In the genomic region with DNA sequence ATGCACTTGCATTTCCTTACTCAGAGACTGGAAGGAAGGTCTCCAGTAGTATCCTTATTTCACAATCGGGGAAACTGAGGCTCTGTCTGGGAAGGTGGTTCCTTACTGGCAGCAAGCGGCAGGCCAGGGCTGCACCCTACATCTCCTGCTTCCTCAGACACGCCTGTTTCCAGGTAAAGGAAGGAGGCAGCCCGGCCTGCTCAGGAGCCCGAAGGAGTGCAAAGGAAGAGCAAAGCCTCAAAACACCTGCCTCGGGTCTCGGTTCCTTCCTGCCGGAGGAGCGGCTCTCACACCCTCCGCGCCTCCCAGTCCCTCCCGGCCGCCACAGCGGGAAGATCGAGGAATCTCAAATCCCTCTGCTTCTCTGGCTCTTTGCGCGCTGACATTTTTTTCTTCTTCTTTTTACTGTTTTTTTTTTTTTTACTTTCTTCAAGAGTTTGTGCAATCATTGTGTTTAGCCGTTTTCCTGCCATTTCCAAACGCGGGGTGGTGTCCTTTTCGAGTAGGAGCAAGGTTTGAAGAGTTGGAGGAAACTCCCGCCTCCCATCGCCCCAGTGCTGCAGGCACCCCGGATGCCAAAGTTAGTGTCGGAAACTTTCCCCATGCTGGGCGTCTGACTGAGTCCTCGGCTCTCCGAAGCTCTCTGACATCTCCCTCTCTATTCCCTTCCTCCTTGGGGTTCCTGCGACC, we compare ENCODE assay signal across 8 cellular contexts. TPM values are rescaled to one million over a fixed set of nuclear protein-coding genes. Genes with fewer than 3 reads are reported as not detected.
DNase-seq lines count a peak whose midpoint lies in the region; ATAC-seq and TF ChIP-seq lines count a peak whose summit lies in the region.

No MANE protein-coding gene starts in this region.

- H4K20me1 ChIP-seq in PC-9 (ENCODE audit: insufficient read depth), result peaks cover 6% of the 10 kb centered on the region; the same call in 1 of the 2 replicates

- peaks cover 12% of the 10 kb centered on the region for H3K4me1 Mint-ChIP-seq in endodermal cell

- H3K9me3 Mint-ChIP-seq in endodermal cell, result peaks cover 7% of the 10 kb centered on the region

- H3K27me3 ChIP-seq in PC-9 (ENCODE audit: insufficient read depth, low read depth), result peaks cover 43% of the 10 kb centered on the region
- peaks cover 55% of the 10 kb centered on the region for H3K27me3 ChIP-seq in endodermal cell (ENCODE audit: control insufficient read depth, insufficient read depth, low read length, poor library complexity, severe bottlenecking)
- peaks cover 0 to 15% of the 10 kb centered on the region in 2 donors for H3K27me3 ChIP-seq in muscle layer of colon (ENCODE audit: control insufficient read depth in 1 of 2, insufficient read depth in 2 of 2, low read length in 2 of 2)

- peak overlapping the region; percentile 92 for H3K4me2 ChIP-seq in PC-9

- DNase-seq in AG08395 (ENCODE audit: low spot score) (peak; percentile 41), PC-9 (peak in 1 of 2 experiments; percentile 26), endodermal cell (peak; percentile 67), superior temporal gyrus (ENCODE audit: extremely low spot score) (no peak)

- H3K27me3 Mint-ChIP-seq in endodermal cell (ENCODE audit: insufficient read depth), result peaks cover 86% of the 10 kb centered on the region

- no peak overlapping the region for H3K27ac ChIP-seq in PC-9
- H3K27ac ChIP-seq in endodermal cell (ENCODE audit: low read depth, low read length), result no peak overlapping the region
- H3K27ac ChIP-seq in muscle layer of colon (ENCODE audit: low read depth, low read length), result no peak overlapping the region

- CTCF ChIA-PET in PC-9 (lab: Charles Lee), result interaction anchor here (1.2 kb wide), 1 partner anchor 121 kb away, joined by 5 read pairs; no protein-coding TSS in a partner anchor

- ATAC-seq in GM19463 (IDR thresholded peaks at IDR 0.05; ENCODE audit: unreplicated experiment) (peak; percentile 16), GM21526 (IDR thresholded peaks at IDR 0.05; ENCODE audit: low FRiP score, unreplicated experiment) (no peak), HG02840 (IDR thresholded peaks at IDR 0.05; ENCODE audit: low FRiP score, unreplicated experiment) (no peak)

- H3K36me3 ChIP-seq in PC-9 (ENCODE audit: low read depth) (no peaks in the 10 kb centered on the region), endodermal cell (ENCODE audit: control insufficient read depth, insufficient read depth, low read length) (no peaks in the 10 kb centered on the region), muscle layer of colon (ENCODE audit: insufficient read depth, low read length) (no peaks in the 10 kb centered on the region)

- POLR2A ChIA-PET in PC-9 (lab: Charles Lee; ENCODE audit: unreplicated experiment), result no interaction called here

- no peak overlapping the region; the same call in 1 of the 2 replicates for H2AFZ ChIP-seq in PC-9

- H3K9me2 ChIP-seq in PC-9 (ENCODE audit: insufficient read depth), result no peaks in the 10 kb centered on the region

- peak; percentile 43; the same call in 1 of the 2 replicates for TF ChIP-seq CTCF in PC-9 (conservative IDR thresholded peaks at IDR 0.05)
- TF ChIP-seq CTCF in endodermal cell (conservative IDR thresholded peaks at IDR 0.05), result peak; percentile 25

- H3K4me3 ChIP-seq in PC-9 (peak overlapping the region; percentile 58; the same call in 1 of the 2 replicates), endodermal cell (ENCODE audit: low read length) (peak overlapping the region; percentile 76), muscle layer of colon (ENCODE audit: low read depth in 1 of 2, low read length in 2 of 2) (peak overlapping the region; percentile 62 to 83)

- H3K9ac ChIP-seq in endodermal cell (ENCODE audit: extremely low read depth, low read length, poor library complexity, severe bottlenecking), result no peak overlapping the region
- peak overlapping the region; percentile 20 for H3K9ac ChIP-seq in muscle layer of colon (ENCODE audit: low read length)

- intact Hi-C loops in PC-9 (cut with micrococcal nuclease; ENCODE audit: unreplicated experiment), result loop anchor here (2.0 to 5.0 kb wide), 3 partner anchors 36 to 176 kb away; no protein-coding TSS in a partner anchor

- H3K4me1 ChIP-seq in PC-9 (replicated peaks; ENCODE audit: insufficient read depth) (peaks cover 16% of the 10 kb centered on the region), endodermal cell (ENCODE audit: control insufficient read depth, insufficient read depth, low read length) (no peaks in the 10 kb centered on the region), muscle layer of colon (ENCODE audit: insufficient read depth, low read length) (peaks cover 19% of the 10 kb centered on the region)

- no TSS peak for BruUV-seq in PC-9 (replicated peaks; lab: Mats Ljungman, UMichigan)

- H3K4me3 Mint-ChIP-seq in endodermal cell, result peak overlapping the region; percentile 64

- H3K79me2 ChIP-seq in PC-9 (ENCODE audit: low read depth), result no peaks in the 10 kb centered on the region

- 4 to 6% methylated on average over 9 to 29 of the region's 29 CpGs for WGBS in endodermal cell (ENCODE audit: insufficient coverage in 1 of 2, insufficient read length in 1 of 2), 2 experiments

- no peak overlapping the region for H3K27ac Mint-ChIP-seq in endodermal cell

- peaks cover 5% of the 10 kb centered on the region; the same call in 1 of the 2 replicates for H3K9me3 ChIP-seq in PC-9 (ENCODE audit: insufficient read depth, low read depth)
- peaks cover 7% of the 10 kb centered on the region for H3K9me3 ChIP-seq in endodermal cell (ENCODE audit: control insufficient read depth, low read length)
- H3K9me3 ChIP-seq in muscle layer of colon (ENCODE audit: low read length), result no peaks in the 10 kb centered on the region

- H3K36me3 Mint-ChIP-seq in endodermal cell (ENCODE audit: low read depth), result no peaks in the 10 kb centered on the region

- H3F3A ChIP-seq in PC-9 (ENCODE audit: insufficient read depth, low read depth), result no peaks in the 10 kb centered on the region; the same call in 1 of the 2 replicates

RNA-seq across cellular contexts. Expression of a gene that starts 1.0 kb away (rescaled TPM):
- total RNA-seq in PC-9 (2021) (not detected in 2 replicates), endodermal cell (not detected)
- polyA plus RNA-seq in endodermal cell (2013, experiment 1 of 2), result not detected
- polyA plus RNA-seq in endodermal cell (2013, experiment 2 of 2), result not detected
